23 cellular contexts compared by ENCODE assay signal in genomic region chr1:71422221-71422620, GRCh38.
A peak's percentile ranks its signal among the peaks of the same experiment; 100 is the strongest.
DNase-seq lines count a peak whose midpoint lies in the region; ATAC-seq and TF ChIP-seq lines count a peak whose summit lies in the region.
"Had no signal": no experiment of that assay in that cellular context is flagged by ENCODE, and none has a peak within 500 bp of the region (broad histone marks: within the 10 kb centered on the region; RNA-seq: fewer than 3 reads in every experiment).

No MANE protein-coding gene starts in this region.

- H3K27ac ChIP-seq in caudate nucleus (ENCODE audit: low read depth, low read length) (peak overlapping the region; percentile 28), layer of hippocampus (ENCODE audit: low read depth, low read length) (peak overlapping the region; percentile 43), GM23248 (no peak overlapping the region)
- no peak overlapping the region for H3K27ac ChIP-seq in CD4-positive, alpha-beta T cell (ENCODE audit: low read depth, low read length)
- H3K27ac ChIP-seq: BLaER1, KMS-11 had no signal

- H3K9me3 Mint-ChIP-seq in CD4-positive, alpha-beta T cell: no peaks in the 10 kb centered on the region
- H3K9me3 Mint-ChIP-seq: IgD-negative memory B cell had no signal

- no peaks in the 10 kb centered on the region for H3K4me1 ChIP-seq in GM23248 (ENCODE audit: insufficient read depth)
- H3K4me1 ChIP-seq: BLaER1 had no signal

- H3K4me3 Mint-ChIP-seq in CD4-positive, alpha-beta T cell: no peak overlapping the region
- H3K4me3 Mint-ChIP-seq: CD4-positive, CD25-positive, alpha-beta regulatory T cell; IgD-negative memory B cell had no signal

- WGBS in GM23248 (ENCODE audit: low coverage in 1 of 2, low lambda C conversion rate in 2 of 2, missing lambda C conversion rate in 2 of 2), 2 experiments: 43 to 46% methylated on average over 6 of the region's 6 CpGs

- POLR2A ChIA-PET in CD4-positive, alpha-beta T cell (lab: Charles Lee): no interaction called here

- no peak for ATAC-seq in CD4-positive, alpha-beta T cell (ENCODE audit: poor library complexity)
- no peak for ATAC-seq in GM21360 (IDR thresholded peaks at IDR 0.05; ENCODE audit: unreplicated experiment)
- ATAC-seq: PC-3, SK-N-SH treated with all-trans-retinoic acid at 6 μM for 48 hours had no signal

- no peaks in the 10 kb centered on the region for H3K9me3 ChIP-seq in CD4-positive, alpha-beta T cell (ENCODE audit: control insufficient read depth, low read length)
- H3K9me3 ChIP-seq in GM23248 (ENCODE audit: low read depth): no peaks in the 10 kb centered on the region
- H3K9me3 ChIP-seq: BLaER1, HAP-1 had no signal

- no peaks in the 10 kb centered on the region for H3K4me1 Mint-ChIP-seq in CD4-positive, alpha-beta T cell (ENCODE audit: low read depth)
- H3K4me1 Mint-ChIP-seq: CD4-positive, CD25-positive, alpha-beta regulatory T cell; IgD-negative memory B cell had no signal

- no peaks in the 10 kb centered on the region for H3K27me3 Mint-ChIP-seq in CD4-positive, alpha-beta T cell
- H3K27me3 Mint-ChIP-seq: CD4-positive, CD25-positive, alpha-beta regulatory T cell; IgD-negative memory B cell had no signal

- intact Hi-C loops in CD4-positive, alpha-beta T cell (cut with DNase I, micrococcal nuclease): no loop called here

- no peak overlapping the region for H2AFZ ChIP-seq in GM23248

- no peaks in the 10 kb centered on the region for H3F3A ChIP-seq in GM23248 (ENCODE audit: insufficient read depth)

- H3K4me2 ChIP-seq in GM23248 (ENCODE audit: unreplicated experiment): no peak overlapping the region
- H3K4me2 ChIP-seq: BLaER1, KMS-11 had no signal

- H3K27me3 ChIP-seq in layer of hippocampus (ENCODE audit: control insufficient read depth, insufficient read depth, low read length) (no peaks in the 10 kb centered on the region), GM23248 (replicated peaks; ENCODE audit: insufficient read depth) (no peaks in the 10 kb centered on the region)
- H3K27me3 ChIP-seq in CD4-positive, alpha-beta T cell (ENCODE audit: control insufficient read depth, insufficient read depth, low read length): no peaks in the 10 kb centered on the region
- H3K27me3 ChIP-seq: BLaER1 had no signal

- H4K20me1 ChIP-seq in GM23248 (ENCODE audit: insufficient read depth): no peaks in the 10 kb centered on the region

- in situ Hi-C loops in GM23248 (cut with MboI): no loop called here

- H3K27ac Mint-ChIP-seq in CD4-positive, alpha-beta T cell: no peak overlapping the region
- H3K27ac Mint-ChIP-seq: CD4-positive, CD25-positive, alpha-beta regulatory T cell; IgD-negative memory B cell had no signal

- CTCF ChIA-PET in CD4-positive, alpha-beta T cell (lab: Charles Lee): no interaction called here

- no peaks in the 10 kb centered on the region for H3K36me3 Mint-ChIP-seq in CD4-positive, alpha-beta T cell (ENCODE audit: low read depth)
- H3K36me3 Mint-ChIP-seq: CD4-positive, CD25-positive, alpha-beta regulatory T cell; IgD-negative memory B cell had no signal

- TF ChIP-seq CTCF in CD4-positive, alpha-beta T cell (IDR thresholded peaks at IDR 0.05): no peak

- H3K36me3 ChIP-seq in GM23248 (ENCODE audit: low read depth): no peaks in the 10 kb centered on the region
- H3K36me3 ChIP-seq: BLaER1, HAP-1 had no signal

- no peaks in the 10 kb centered on the region for H3K79me2 ChIP-seq in GM23248 (ENCODE audit: insufficient read depth)

- no peak overlapping the region for H3K9ac ChIP-seq in GM23248
- H3K9ac ChIP-seq: BLaER1, KMS-11 had no signal

- H3K9me2 ChIP-seq in GM23248 (ENCODE audit: insufficient read depth): no peaks in the 10 kb centered on the region

- no peak overlapping the region for H3K4me3 ChIP-seq in GM23248
- H3K4me3 ChIP-seq: BLaER1, HAP-1 had no signal

- DNase-seq in NCI-H526 (lab: John Stamatoyannopoulos, UW) (peak; percentile 72 to 77), caudate nucleus (lab: John Stamatoyannopoulos, UW) (no peak), putamen (ENCODE audit: low spot score) (peak; percentile 17), GM23248 (no peak), NCI-H146 (lab: John Stamatoyannopoulos, UW) (no peak)
- no peak for DNase-seq in CD4-positive, alpha-beta T cell
- DNase-seq: CD4-positive, CD25-positive, alpha-beta regulatory T cell; MM.1S; NCI-H1048; NCI-H1417; NCI-H1694 treated with DMSO at 0.1 percent for 48 hours; NCI-H2081; NCI-H524; NCI-H82; NK-92 treated with Interleukin-12 subunit alpha and Interleukin-12 subunit beta, amount 100 ng/mL, for 24 hours; PC-3 had no signal

Comparison
In these comparisons a context has a peak if more than half of its experiments do, and no peak if none do; other contexts are left out.
1. DNase-seq: peak in NCI-H526 (2 of 2) and putamen (single experiment); none in caudate nucleus (0 of 61), CD4-positive, alpha-beta T cell (0 of 10), GM23248 (single experiment) and NCI-H146 (single experiment).
2. H3K27ac ChIP-seq: peak in caudate nucleus (single experiment) and layer of hippocampus (single experiment); none in CD4-positive, alpha-beta T cell (single experiment) and GM23248 (single experiment).